24 cellular contexts compared by ENCODE assay signal in genomic region chr1:30512253-30512921, GRCh38.
A peak's percentile ranks its signal among the peaks of the same experiment; 100 is the strongest.
DNase-seq lines count a peak whose midpoint lies in the region; ATAC-seq and TF ChIP-seq lines count a peak whose summit lies in the region.
"Had no signal": no experiment of that assay in that cellular context is flagged by ENCODE, and none has a peak within 500 bp of the region (broad histone marks: within the 10 kb centered on the region; RNA-seq: fewer than 3 reads in every experiment).

No MANE protein-coding gene starts in this region.

- H3K4me1 ChIP-seq in NT2/D1 (ENCODE audit: insufficient read depth, insufficient read length), result peaks cover 27% of the 10 kb centered on the region
- H3K4me1 ChIP-seq in endodermal cell (ENCODE audit: control insufficient read depth, insufficient read depth, low read length), result no peaks in the 10 kb centered on the region
- peaks cover 12% of the 10 kb centered on the region for H3K4me1 ChIP-seq in osteoblast (ENCODE audit: insufficient read depth, low read length)
- no peaks in the 10 kb centered on the region for H3K4me1 ChIP-seq in body of pancreas
- H3K4me1 ChIP-seq: Peyer's patch, thyroid gland had no signal

- ATAC-seq in body of pancreas, result no peak
- ATAC-seq in HG03432 (IDR thresholded peaks at IDR 0.05; ENCODE audit: unreplicated experiment), result no peak
- ATAC-seq: CD8-positive, alpha-beta T cell; left cardiac atrium; right cardiac atrium; stimulated activated memory B cell treated with anti-CD40 and anti-IgM and Interleukin-4, amounts not matched to agents 10 μg/mL and 1 μg/mL and 100 μg/mL, for 72 hours had no signal

- no peaks in the 10 kb centered on the region for H3K27me3 Mint-ChIP-seq in endodermal cell (ENCODE audit: insufficient read depth)

- no peaks in the 10 kb centered on the region for H3K9me3 ChIP-seq in NT2/D1 (ENCODE audit: insufficient read depth, low read length)
- H3K9me3 ChIP-seq in endodermal cell (ENCODE audit: control insufficient read depth, low read length), result no peaks in the 10 kb centered on the region
- H3K9me3 ChIP-seq in osteoblast (ENCODE audit: low read depth, low read length), result no peaks in the 10 kb centered on the region
- no peaks in the 10 kb centered on the region for H3K9me3 ChIP-seq in body of pancreas
- H3K9me3 ChIP-seq: neutrophil, Peyer's patch, SK-N-SH, thyroid gland had no signal

- H3K36me3 Mint-ChIP-seq in endodermal cell (ENCODE audit: low read depth), result no peaks in the 10 kb centered on the region
- H3K36me3 Mint-ChIP-seq: CD8-positive, alpha-beta T cell; stimulated activated memory B cell treated with anti-CD40 and anti-IgM and Interleukin-4, amounts not matched to agents 10 μg/mL and 1 μg/mL and 100 μg/mL, for 72 hours had no signal

- H3K4me3 ChIP-seq in NT2/D1 (ENCODE audit: insufficient read length, low read depth) (no peak overlapping the region), endodermal cell (ENCODE audit: low read length) (no peak overlapping the region), osteoblast (ENCODE audit: insufficient read depth, low read length) (no peak overlapping the region), body of pancreas (no peak overlapping the region)
- H3K4me3 ChIP-seq: hepatocyte, Peyer's patch, thyroid gland had no signal

- H3K9ac ChIP-seq in NT2/D1 (ENCODE audit: insufficient read length, low read depth), result no peak overlapping the region
- no peak overlapping the region for H3K9ac ChIP-seq in endodermal cell (ENCODE audit: extremely low read depth, low read length, poor library complexity, severe bottlenecking)
- H3K9ac ChIP-seq: SK-N-SH had no signal

- H3K27ac ChIP-seq in endodermal cell (ENCODE audit: low read depth, low read length), result no peak overlapping the region
- no peak overlapping the region for H3K27ac ChIP-seq in osteoblast (ENCODE audit: low read depth, low read length)
- no peak overlapping the region for H3K27ac ChIP-seq in body of pancreas
- H3K27ac ChIP-seq: hepatocyte, neutrophil, Peyer's patch, thyroid gland had no signal

- H3K9me3 Mint-ChIP-seq in endodermal cell, result peaks cover 7% of the 10 kb centered on the region
- H3K9me3 Mint-ChIP-seq: CD8-positive, alpha-beta T cell had no signal

- intact Hi-C loops in body of pancreas (cut with DNase I), result no loop called here

- no peak overlapping the region for H3K4me3 Mint-ChIP-seq in endodermal cell
- H3K4me3 Mint-ChIP-seq: CD8-positive, alpha-beta T cell; stimulated activated memory B cell treated with anti-CD40 and anti-IgM and Interleukin-4, amounts not matched to agents 10 μg/mL and 1 μg/mL and 100 μg/mL, for 72 hours had no signal

- H3K27ac Mint-ChIP-seq in endodermal cell, result no peak overlapping the region
- H3K27ac Mint-ChIP-seq: CD8-positive, alpha-beta T cell; stimulated activated memory B cell treated with anti-CD40 and anti-IgM and Interleukin-4, amounts not matched to agents 10 μg/mL and 1 μg/mL and 100 μg/mL, for 72 hours had no signal

- TF ChIP-seq CTCF in endodermal cell (conservative IDR thresholded peaks at IDR 0.05), result no peak
- TF ChIP-seq CTCF in osteoblast (IDR thresholded peaks at IDR 0.05; ENCODE audit: extremely low read depth, low read depth, low read length), result no peak
- no peak for TF ChIP-seq CTCF in body of pancreas (IDR thresholded peaks at IDR 0.05)

- H4K20me1 ChIP-seq in osteoblast (ENCODE audit: insufficient read depth, low read length), result no peaks in the 10 kb centered on the region

- peak overlapping the region; percentile 76 for H2AFZ ChIP-seq in osteoblast (ENCODE audit: low read length)
- H2AFZ ChIP-seq: hepatocyte had no signal

- no peaks in the 10 kb centered on the region for H3K79me2 ChIP-seq in osteoblast (ENCODE audit: insufficient read depth, low read length)
- H3K79me2 ChIP-seq: hepatocyte had no signal

- 71 to 73% methylated on average over 12 to 14 of the region's 14 CpGs for WGBS in endodermal cell (ENCODE audit: insufficient coverage in 1 of 2, insufficient read length in 1 of 2), 2 experiments
- 53 to 62% methylated on average over 14 of the region's 14 CpGs for WGBS in body of pancreas, 2 donors

- H3K36me3 ChIP-seq in NT2/D1 (ENCODE audit: insufficient read depth, insufficient read length, low read length) (no peaks in the 10 kb centered on the region), endodermal cell (ENCODE audit: control insufficient read depth, insufficient read depth, low read length) (no peaks in the 10 kb centered on the region), osteoblast (ENCODE audit: insufficient read depth, low read length) (no peaks in the 10 kb centered on the region), body of pancreas (replicated peaks in 1 of 2; ENCODE audit: insufficient read depth in 1 of 2, low read depth in 2 of 2) (no peaks in the 10 kb centered on the region)
- H3K36me3 ChIP-seq: neutrophil, Peyer's patch, thyroid gland had no signal

- peak; percentile 6 for DNase-seq in D341Med (ENCODE audit: low spot score)
- DNase-seq in NT2/D1 (ENCODE audit: low read depth, low spot score), result peak; percentile 44
- DNase-seq in endodermal cell, result peak; percentile 84
- DNase-seq in osteoblast (ENCODE audit: insufficient read length, low spot score, missing footprints), result no peak
- no peak for DNase-seq in cerebellar nuclear complex (lab: John Stamatoyannopoulos, UW)
- DNase-seq in middle frontal gyrus (ENCODE audit: extremely low spot score, low spot score), result no peak
- DNase-seq in body of pancreas, result no peak
- DNase-seq: activated CD4-positive, alpha-beta T cell treated with anti-CD3 and anti-CD28 coated beads for 4 hours; activated gamma-delta T cell treated with Interleukin-2 at 50 U/mL for 16 hours; amygdala; left cardiac atrium; midbrain; NCI-H146; NCI-H2227 treated with DMSO at 0.1 percent for 48 hours; NCI-H82; Peyer's patch; SK-N-SH; thyroid gland had no signal

- H3K27me3 ChIP-seq in NT2/D1 (ENCODE audit: insufficient read depth, insufficient read length) (no peaks in the 10 kb centered on the region), endodermal cell (ENCODE audit: control insufficient read depth, insufficient read depth, low read length, poor library complexity, severe bottlenecking) (no peaks in the 10 kb centered on the region), osteoblast (ENCODE audit: insufficient read depth, low read length) (peaks cover 4% of the 10 kb centered on the region), body of pancreas (no peaks in the 10 kb centered on the region)
- H3K27me3 ChIP-seq: hepatocyte, neutrophil, Peyer's patch, thyroid gland had no signal

- H3K4me1 Mint-ChIP-seq in endodermal cell, result peaks cover 9% of the 10 kb centered on the region
- H3K4me1 Mint-ChIP-seq: stimulated activated memory B cell treated with anti-CD40 and anti-IgM and Interleukin-4, amounts not matched to agents 10 μg/mL and 1 μg/mL and 100 μg/mL, for 72 hours had no signal

- no peak for TF ChIP-seq POLR2A in body of pancreas (IDR thresholded peaks at IDR 0.05)

- peak overlapping the region; percentile 62 for H3K4me2 ChIP-seq in osteoblast (ENCODE audit: insufficient read depth, low read length)
- H3K4me2 ChIP-seq: hepatocyte, SK-N-SH had no signal

Comparison
In these comparisons a context has a peak if more than half of its experiments do, and no peak if none do; other contexts are left out.
1. DNase-seq: peak in D341Med (single experiment), NT2/D1 (single experiment) and endodermal cell (single experiment); none in osteoblast (single experiment), cerebellar nuclear complex (0 of 2), middle frontal gyrus (single experiment) and body of pancreas (0 of 4).